In genomic region chr20:49937023-49937929, GRCh38 we compare ENCODE assay signal across 8 cellular contexts. TPM values are rescaled to one million over a fixed set of nuclear protein-coding genes. Genes with fewer than 3 reads are reported as not detected.
DNase-seq lines count a peak whose midpoint lies in the region; ATAC-seq and TF ChIP-seq lines count a peak whose summit lies in the region.

No MANE protein-coding gene starts in this region.

- TF ChIP-seq CTCF in heart right ventricle (IDR thresholded peaks at IDR 0.05) (no peak), colonic mucosa (IDR thresholded peaks at IDR 0.05) (no peak)

- H3K36me3 ChIP-seq in heart right ventricle = peaks cover 0 to 36% (median 8%) of the 10 kb centered on the region in 9 donors
- peaks cover 4% of the 10 kb centered on the region for H3K36me3 ChIP-seq in colonic mucosa

- peak overlapping the region; percentile 94 to 98 (median 98) for H3K4me3 Mint-ChIP-seq in naive B cell

- no peaks in the 10 kb centered on the region for H3K9me3 Mint-ChIP-seq in naive B cell

- H3K27ac Mint-ChIP-seq in naive B cell = peak overlapping the region; percentile 93 to 97 (median 96)

- 21 to 23% methylated on average over 12 of the region's 12 CpGs for WGBS in heart right ventricle, 2 donors

- no peaks in the 10 kb centered on the region for H3K9me3 ChIP-seq in heart right ventricle
- H3K9me3 ChIP-seq in colonic mucosa = no peaks in the 10 kb centered on the region

- intact Hi-C loops in heart right ventricle (cut with DNase I) = no loop called here
- intact Hi-C loops in cardiac septum (cut with DNase I) = no loop called here
- intact Hi-C loops in colonic mucosa (cut with DNase I) = no loop called here

- DNase-seq in heart right ventricle (no peak), cardiac septum (ENCODE audit: low spot score) (no peak), NOMO-1 treated with DMSO at 0.1 percent for 48 hours (lab: John Stamatoyannopoulos, UW; ENCODE audit: unreplicated experiment) (peak; percentile 62), colonic mucosa (peak; percentile 67), naive B cell (peak; percentile 42), NCI-H2107 treated with DMSO at 0.1 percent for 48 hours (lab: John Stamatoyannopoulos, UW; ENCODE audit: unreplicated experiment) (no peak)

- peaks cover 47 to 68% (median 58%) of the 10 kb centered on the region in 3 donors for H3K4me1 Mint-ChIP-seq in naive B cell

- H3K4me1 ChIP-seq in heart right ventricle (peaks cover 5 to 63% (median 30%) of the 10 kb centered on the region in 9 donors), colonic mucosa (peaks cover 22% of the 10 kb centered on the region)

- peak overlapping the region; percentile 92 to 97 for H3K9ac ChIP-seq in colonic mucosa (ENCODE audit: low read depth in 2 of 2, low read length in 2 of 2)

- H3K27me3 ChIP-seq in heart right ventricle = no peaks in the 10 kb centered on the region
- no peaks in the 10 kb centered on the region for H3K27me3 ChIP-seq in colonic mucosa

- no peaks in the 10 kb centered on the region for H3K27me3 Mint-ChIP-seq in naive B cell

- ATAC-seq in heart right ventricle = peak in 3 of 8 donors; percentile 2 to 6 (median 2)
- peak; percentile 26 to 31 for ATAC-seq in naive B cell (ENCODE audit: low read depth in 2 of 2)
- ATAC-seq in HG03097 (IDR thresholded peaks at IDR 0.05; ENCODE audit: low FRiP score, unreplicated experiment) = no peak
- no peak for ATAC-seq in HG02798 (IDR thresholded peaks at IDR 0.05; ENCODE audit: poor library complexity, unreplicated experiment)

- H3K36me3 Mint-ChIP-seq in naive B cell = no peaks in the 10 kb centered on the region

- H3K4me3 ChIP-seq in heart right ventricle (peak overlapping the region; percentile 86 to 100 (median 94)), colonic mucosa (peak overlapping the region; percentile 91)

- peak overlapping the region; percentile 83 to 97 (median 94) for H3K27ac ChIP-seq in heart right ventricle
- H3K27ac ChIP-seq in colonic mucosa = peak overlapping the region; percentile 92

RNA-seq across cellular contexts. Expression of gene RNF114, which starts 1.1 kb away (rescaled TPM):
- total RNA-seq in heart right ventricle (10 to 100 TPM; 41.5 to 60.3 (median 52.1) TPM), cardiac septum (45.8 TPM), colonic mucosa (100 to 1,000 TPM; 101 to 109 TPM)
- polyA plus RNA-seq in heart right ventricle (10 to 100 TPM; 45.0 to 49.5 TPM), naive B cell (ENCODE audit: low read depth in 6 of 6) (100 to 1,000 TPM in 5 of 6 donors, 10 to 100 TPM in 1; 96.6 to 137 (median 122) TPM)

RNA-seq across cellular contexts. Expression of gene SPATA2, which starts 21.9 kb away (rescaled TPM):
- total RNA-seq in heart right ventricle (10 to 100 TPM in 1 of 10 donors, 1 to 10 TPM in 9; 5.2 to 11.8 (median 6.7) TPM), cardiac septum (4.9 TPM), colonic mucosa (10 to 100 TPM; 17.4 to 18.1 TPM)
- polyA plus RNA-seq in heart right ventricle (1 to 10 TPM; 4.8 to 5.0 TPM), naive B cell (ENCODE audit: low read depth in 6 of 6) (1 to 10 TPM; 4.0 to 8.5 (median 4.7) TPM)

RNA-seq across cellular contexts. Expression of gene SNAI1, which starts 45.5 kb away (rescaled TPM):
- 1 to 10 TPM in 8 of 10 donors, under 1 TPM in 2; 0.59 to 7.6 (median 2.8) TPM for total RNA-seq in heart right ventricle
- 1 to 10 TPM; 1.8 to 3.2 TPM for polyA plus RNA-seq in heart right ventricle
- 4.3 TPM for total RNA-seq in cardiac septum
- 1 to 10 TPM in 1 of 2 donors, under 1 TPM in 1; 0.59 to 4.5 TPM for total RNA-seq in colonic mucosa
- 1 to 10 TPM in 1 of 6 donors, under 1 TPM in 4, not detected in 1; 0.36 to 1.8 (median 0.73) TPM for polyA plus RNA-seq in naive B cell (ENCODE audit: low read depth in 6 of 6)

Comparison
In these comparisons a context has a peak if more than half of its experiments do, and no peak if none do; other contexts are left out.
1. ATAC-seq: peak in naive B cell (2 of 2); none in HG03097 (single experiment) and HG02798 (single experiment).
2. DNase-seq: peak in NOMO-1 treated with DMSO at 0.1 percent for 48 hours (single experiment), colonic mucosa (single experiment) and naive B cell (single experiment); none in heart right ventricle (0 of 2), cardiac septum (single experiment) and NCI-H2107 treated with DMSO at 0.1 percent for 48 hours (single experiment).